21 cellular contexts compared by ENCODE assay signal in the genomic region with DNA sequence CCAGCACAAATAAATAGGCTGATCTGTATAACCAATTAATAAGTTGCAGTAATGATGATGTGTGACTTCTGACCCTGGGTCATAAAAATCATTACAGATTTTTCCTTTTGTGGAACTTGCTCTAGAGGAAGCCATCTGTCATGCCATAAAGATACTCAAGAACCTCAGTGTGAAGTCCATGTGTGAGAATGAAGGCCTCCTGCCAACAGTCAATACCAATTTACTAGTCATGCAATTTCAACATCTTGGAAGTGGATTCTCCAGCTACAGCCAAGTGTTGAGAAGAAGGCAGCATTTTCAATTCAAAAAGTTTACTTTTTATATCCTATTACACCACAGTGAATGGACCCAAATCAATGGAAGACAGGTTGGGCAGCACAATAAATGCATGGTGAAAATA.
"Had no signal": no experiment of that assay in that cellular context is flagged by ENCODE, and none has a peak within 500 bp of the region (broad histone marks: within the 10 kb centered on the region; RNA-seq: fewer than 3 reads in every experiment).

No MANE protein-coding gene starts in this region.

- H3K4me1 ChIP-seq: SJSA1 had no signal

- H3K9me3 ChIP-seq: SJSA1 had no signal

- H3K27me3 ChIP-seq: SJSA1 had no signal

- H3K36me3 ChIP-seq: SJSA1 had no signal

- H3K27ac ChIP-seq: SJSA1, SK-N-MC had no signal

- DNase-seq: IMR-90, Karpas-422, KG1, MM.1S, NCI-H1092 treated with DMSO at 0.1 percent for 48 hours, NCI-H1436, NCI-H187, NCI-H2029, NCI-H2081 treated with DMSO at 0.1 percent for 48 hours, NCI-H2171, NCI-H345, NCI-H446 treated with DMSO at 0.1 percent for 48 hours, NCI-H510A treated with DMSO at 0.1 percent for 48 hours, NCI-H526 treated with DMSO at 0.1 percent for 48 hours, NCI-H748 treated with DMSO at 0.1 percent for 48 hours, Right ventricle myocardium superior, RPMI8226, SIG-M5 had no signal

- ATAC-seq: HepG2 had no signal

- H3K4me3 ChIP-seq: SJSA1, SK-N-MC had no signal
